Comparison of ENCODE assay signal across 17 cellular contexts in the genomic region with DNA sequence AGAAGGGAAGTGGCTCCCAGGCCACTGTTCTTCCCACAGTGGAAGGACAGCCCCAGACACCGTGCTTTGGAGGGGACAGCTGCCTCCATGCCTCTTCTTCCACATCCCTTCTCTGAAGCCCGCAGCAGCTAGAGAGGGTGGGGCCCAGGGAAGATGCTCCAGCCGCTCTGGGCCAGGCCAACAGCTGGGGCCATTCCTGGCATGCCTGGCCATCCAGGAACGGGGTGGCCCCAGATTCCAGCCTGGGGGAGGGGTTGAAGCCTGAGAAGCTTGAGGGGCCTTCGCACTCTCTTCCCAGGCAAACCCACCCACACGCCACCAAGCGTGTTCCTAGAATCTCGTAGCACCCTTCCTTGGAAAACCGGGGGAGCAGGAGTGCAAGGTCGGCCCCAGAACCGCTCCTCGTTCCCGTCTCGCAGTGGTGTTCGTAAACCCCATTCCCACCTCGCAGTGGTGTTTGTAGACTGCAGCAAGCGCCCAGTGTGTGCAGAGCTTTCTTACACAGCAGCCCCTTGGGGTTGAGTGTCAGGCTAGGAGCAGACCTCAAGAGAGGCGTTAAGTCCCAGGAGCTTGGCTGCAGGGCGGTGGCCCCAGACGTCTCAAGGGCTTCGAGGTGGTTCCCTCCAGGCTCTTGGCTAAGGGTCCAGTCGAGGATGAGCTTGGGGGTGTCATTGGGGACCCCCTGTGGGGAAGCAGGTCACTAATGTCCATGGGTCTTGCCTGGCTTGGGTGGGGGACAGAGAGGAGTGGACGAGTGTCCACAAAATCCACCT. TPM values are rescaled to one million over a fixed set of nuclear protein-coding genes. Genes with fewer than 3 reads are reported as not detected.
"Had no signal": no experiment of that assay in that cellular context is flagged by ENCODE, and none has a peak within 500 bp of the region (broad histone marks: within the 10 kb centered on the region; RNA-seq: fewer than 3 reads in every experiment).

No MANE protein-coding gene starts in this region.

- H3K27ac ChIP-seq: ascending aorta, colonic mucosa, pancreas, transverse colon, uterus had no signal

- ATAC-seq: left ventricle myocardium superior; naive thymus-derived CD4-positive, alpha-beta T cell; pancreas had no signal

- FAIRE-seq: pancreas had no signal

- H3K9me3 ChIP-seq: ascending aorta, colonic mucosa, pancreas, transverse colon, uterus had no signal

- DNase-seq: activated CD4-positive, alpha-beta T cell treated with anti-CD3 and anti-CD28 coated beads, Interleukin-2, amount 50 U/mL, for 4 hours; activated gamma-delta T cell; colonic mucosa; foreskin melanocyte; head of caudate nucleus; left ventricle myocardium superior; naive thymus-derived CD4-positive, alpha-beta T cell; stimulated activated CD4-positive, alpha-beta T cell treated with anti-CD3 and anti-CD28 coated beads, Interleukin-2, amount 100 ng/mL, for 24 hours; T-helper 2 cell; transverse colon; uterus had no signal

- H3K27me3 ChIP-seq: pancreas had no signal

- H3K36me3 ChIP-seq: ascending aorta, colonic mucosa, pancreas, transverse colon, uterus, WERI-Rb-1 had no signal

- H3K4me1 ChIP-seq: uterus had no signal

- H3K4me3 ChIP-seq: ascending aorta, colonic mucosa, pancreas, transverse colon, uterus had no signal

RNA-seq across cellular contexts. Expression of gene CDH15, which starts 2.7 kb away (rescaled TPM):
- total RNA-seq: activated CD8-positive, alpha-beta memory T cell treated with anti-CD3 and anti-CD28 coated beads for 36 hours; ascending aorta; colonic mucosa; epithelial cell of proximal tubule; left ventricle myocardium superior; mononuclear cell; naive thymus-derived CD4-positive, alpha-beta T cell; transverse colon had no signal
- polyA plus RNA-seq: naive thymus-derived CD4-positive, alpha-beta T cell had no signal

RNA-seq across cellular contexts. Expression of gene SLC22A31, which starts 26.1 kb away (rescaled TPM):
- total RNA-seq: activated CD8-positive, alpha-beta memory T cell treated with anti-CD3 and anti-CD28 coated beads for 36 hours; ascending aorta; epithelial cell of proximal tubule; left ventricle myocardium superior; mononuclear cell; uterus had no signal
